8 cellular contexts compared by ENCODE assay signal in the genomic region with DNA sequence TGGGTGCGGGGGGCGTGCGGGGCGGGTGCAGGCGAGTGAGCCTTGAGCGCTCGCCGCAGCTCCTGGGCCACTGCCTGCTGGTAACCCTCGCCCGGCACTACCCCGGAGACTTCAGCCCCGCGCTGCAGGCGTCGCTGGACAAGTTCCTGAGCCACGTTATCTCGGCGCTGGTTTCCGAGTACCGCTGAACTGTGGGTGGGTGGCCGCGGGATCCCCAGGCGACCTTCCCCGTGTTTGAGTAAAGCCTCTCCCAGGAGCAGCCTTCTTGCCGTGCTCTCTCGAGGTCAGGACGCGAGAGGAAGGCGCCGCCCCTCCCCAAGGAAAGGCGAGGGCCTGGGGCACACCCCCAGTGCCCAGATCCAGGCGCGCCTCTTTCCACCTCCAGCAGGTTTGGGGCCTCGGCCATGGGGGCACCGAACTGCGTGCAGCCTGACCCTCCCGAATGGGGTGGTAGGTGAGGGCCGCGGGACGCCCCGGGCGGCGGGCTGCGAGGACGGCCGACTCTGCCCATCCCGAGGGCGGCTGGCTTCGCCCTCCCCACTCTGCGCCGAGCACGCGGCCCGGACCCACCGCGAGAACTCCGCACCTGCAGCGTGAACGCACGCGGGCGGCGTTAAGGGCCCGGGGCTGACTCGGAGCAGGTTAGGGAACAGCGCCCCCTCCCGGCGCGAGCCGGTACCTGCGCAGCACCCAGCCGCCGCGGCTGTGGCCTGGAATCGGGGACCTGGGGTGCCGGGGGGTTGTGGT. TPM values are rescaled to one million over a fixed set of nuclear protein-coding genes. Genes with fewer than 3 reads are reported as not detected.
A peak's percentile ranks its signal among the peaks of the same experiment; 100 is the strongest.
DNase-seq lines count a peak whose midpoint lies in the region; ATAC-seq and TF ChIP-seq lines count a peak whose summit lies in the region.

No MANE protein-coding gene starts in this region.

- intact Hi-C loops in PC-9 (cut with micrococcal nuclease; ENCODE audit: unreplicated experiment) (loop anchor here (1.0 kb wide), 1 partner anchor 74 kb away; no protein-coding TSS in a partner anchor), esophagus squamous epithelium (cut with DNase I) (no loop called here)

- H3K36me3 Mint-ChIP-seq in activated T-cell treated with anti-CD3 and anti-CD28 coated beads, Interleukin-2, amount 50 U/mL, for 4 hours (ENCODE audit: insufficient read depth) = no peaks in the 10 kb centered on the region
- H3K36me3 Mint-ChIP-seq in naive thymus-derived CD8-positive, alpha-beta T cell = peaks cover 0 to 7% (median 0%) of the 10 kb centered on the region in 3 donors
- peaks cover 11% of the 10 kb centered on the region for H3K36me3 Mint-ChIP-seq in stimulated activated memory B cell treated with anti-CD40 and anti-IgM and Interleukin-4, amounts not matched to agents 10 μg/mL and 1 μg/mL and 100 μg/mL, for 72 hours

- peak overlapping the region; percentile 48; the same call in 1 of the 2 replicates for H3K9ac ChIP-seq in HUES64 (ENCODE audit: low read depth, low read length)

- H3K27ac ChIP-seq in HUES64 (ENCODE audit: low read depth, low read length) (no peak overlapping the region), PC-9 (no peak overlapping the region), esophagus squamous epithelium (no peak overlapping the region)

- no peaks in the 10 kb centered on the region for H3K79me2 ChIP-seq in PC-9 (ENCODE audit: low read depth)

- H3K4me1 ChIP-seq in HUES64 (ENCODE audit: insufficient read depth, low read length) (no peaks in the 10 kb centered on the region), PC-9 (replicated peaks; ENCODE audit: insufficient read depth) (no peaks in the 10 kb centered on the region), esophagus squamous epithelium (peaks cover 13 to 31% (median 16%) of the 10 kb centered on the region in 3 donors)

- peaks cover 27% of the 10 kb centered on the region for H3K27me3 Mint-ChIP-seq in activated T-cell treated with anti-CD3 and anti-CD28 coated beads, Interleukin-2, amount 50 U/mL, for 4 hours (ENCODE audit: low read depth)
- peaks cover 5 to 19% (median 10%) of the 10 kb centered on the region in 5 donors for H3K27me3 Mint-ChIP-seq in naive thymus-derived CD8-positive, alpha-beta T cell
- peaks cover 18% of the 10 kb centered on the region for H3K27me3 Mint-ChIP-seq in stimulated activated memory B cell treated with anti-CD40 and anti-IgM and Interleukin-4, amounts not matched to agents 10 μg/mL and 1 μg/mL and 100 μg/mL, for 72 hours

- TF ChIP-seq CTCF in PC-9 (conservative IDR thresholded peaks at IDR 0.05) (peak; percentile 93), esophagus squamous epithelium (IDR thresholded peaks at IDR 0.05) (peak; percentile 93 to 99 (median 97))

- DNase-seq in ELF-1 (ENCODE audit: low read depth, low spot score) (peak; percentile 90), PC-9 (peak in 1 of 2 experiments; percentile 85), esophagus squamous epithelium (lab: John Stamatoyannopoulos, UW) (no peak)
- peak; percentile 84 for DNase-seq in activated T-cell treated with anti-CD3 and anti-CD28 coated beads, Interleukin-2, amount 50 U/mL, for 4 hours
- DNase-seq in naive thymus-derived CD8-positive, alpha-beta T cell = peak; percentile 72 to 91 (median 87)

- H3K36me3 ChIP-seq in HUES64 (ENCODE audit: insufficient read depth, low read length) = peaks cover 10% of the 10 kb centered on the region; the same call in 1 of the 2 replicates
- H3K36me3 ChIP-seq in PC-9 (ENCODE audit: low read depth) = no peaks in the 10 kb centered on the region
- no peaks in the 10 kb centered on the region for H3K36me3 ChIP-seq in esophagus squamous epithelium

- H3K4me1 Mint-ChIP-seq in activated T-cell treated with anti-CD3 and anti-CD28 coated beads, Interleukin-2, amount 50 U/mL, for 4 hours (ENCODE audit: low read depth) = peaks cover 2% of the 10 kb centered on the region
- H3K4me1 Mint-ChIP-seq in naive thymus-derived CD8-positive, alpha-beta T cell = peaks cover 0 to 10% (median 3%) of the 10 kb centered on the region in 4 donors
- no peaks in the 10 kb centered on the region for H3K4me1 Mint-ChIP-seq in stimulated activated memory B cell treated with anti-CD40 and anti-IgM and Interleukin-4, amounts not matched to agents 10 μg/mL and 1 μg/mL and 100 μg/mL, for 72 hours

- H3K4me3 ChIP-seq in HUES64 (ENCODE audit: low read length) (peak overlapping the region; percentile 40), PC-9 (no peak overlapping the region), esophagus squamous epithelium (peak overlapping the region; percentile 4 to 61 (median 24))

- ATAC-seq in activated T-cell treated with anti-CD3 and anti-CD28 coated beads, Interleukin-2, amount 50 U/mL, for 4 hours = peak; percentile 79 to 83
- peak; percentile 82 to 87 for ATAC-seq in naive thymus-derived CD8-positive, alpha-beta T cell
- ATAC-seq in stimulated activated memory B cell treated with anti-CD40 and anti-IgM and Interleukin-4, amounts not matched to agents 10 μg/mL and 1 μg/mL and 100 μg/mL, for 72 hours = peak; percentile 84
- ATAC-seq in HG03457 (IDR thresholded peaks at IDR 0.05; ENCODE audit: unreplicated experiment) = no peak

- H3K9me3 ChIP-seq in HUES64 (ENCODE audit: insufficient read depth, low read depth, low read length) (no peaks in the 10 kb centered on the region), PC-9 (ENCODE audit: insufficient read depth, low read depth) (no peaks in the 10 kb centered on the region), esophagus squamous epithelium (no peaks in the 10 kb centered on the region)

- H2AFZ ChIP-seq in PC-9 = no peak overlapping the region

- CTCF ChIA-PET in PC-9 (lab: Charles Lee) = no interaction called here

- peaks cover 21% of the 10 kb centered on the region; the same call in 1 of the 2 replicates for H3F3A ChIP-seq in PC-9 (ENCODE audit: insufficient read depth, low read depth)

- H3K9me2 ChIP-seq in PC-9 (ENCODE audit: insufficient read depth) = no peaks in the 10 kb centered on the region

- peak overlapping the region; percentile 63 for H3K4me2 ChIP-seq in PC-9

- 4% methylated on average over 76 of the region's 76 CpGs for WGBS in HUES64
- no CpG with 5 or more reads among the region's 76 CpGs for WGBS in esophagus squamous epithelium, 2 donors

- POLR2A ChIA-PET in PC-9 (lab: Charles Lee; ENCODE audit: unreplicated experiment) = no interaction called here
- POLR2A ChIA-PET in naive thymus-derived CD8-positive, alpha-beta T cell (lab: Charles Lee) = interaction anchor here (0.5 to 1.6 kb wide), 5 partner anchors 13 to 173 kb away, joined by 3 to 6 read pairs (median 4); a partner anchor contains a TSS

- H4K20me1 ChIP-seq in PC-9 (ENCODE audit: insufficient read depth) = peaks cover 3% of the 10 kb centered on the region; the same call in 1 of the 2 replicates

- H3K27me3 ChIP-seq in HUES64 (ENCODE audit: insufficient read depth, low read length) (peaks cover 47% of the 10 kb centered on the region), PC-9 (ENCODE audit: insufficient read depth, low read depth) (0 out of 2 replicates have a peak, but pooled peaks cover 4% of the 10 kb centered on the region), esophagus squamous epithelium (peaks cover 5 to 50% (median 31%) of the 10 kb centered on the region in 4 donors)

- H3K4me3 Mint-ChIP-seq in activated T-cell treated with anti-CD3 and anti-CD28 coated beads, Interleukin-2, amount 50 U/mL, for 4 hours = no peak overlapping the region
- H3K4me3 Mint-ChIP-seq in naive thymus-derived CD8-positive, alpha-beta T cell = peak overlapping the region; percentile 33 to 61 (median 51)
- H3K4me3 Mint-ChIP-seq in stimulated activated memory B cell treated with anti-CD40 and anti-IgM and Interleukin-4, amounts not matched to agents 10 μg/mL and 1 μg/mL and 100 μg/mL, for 72 hours = no peak overlapping the region

- BruUV-seq in PC-9 (replicated peaks; lab: Mats Ljungman, UMichigan) = no TSS peak

- no peaks in the 10 kb centered on the region for H3K9me3 Mint-ChIP-seq in activated T-cell treated with anti-CD3 and anti-CD28 coated beads, Interleukin-2, amount 50 U/mL, for 4 hours
- H3K9me3 Mint-ChIP-seq in naive thymus-derived CD8-positive, alpha-beta T cell = no peaks in the 10 kb centered on the region
- no peaks in the 10 kb centered on the region for H3K9me3 Mint-ChIP-seq in stimulated activated memory B cell treated with anti-CD40 and anti-IgM and Interleukin-4, amounts not matched to agents 10 μg/mL and 1 μg/mL and 100 μg/mL, for 72 hours

- no peak for TF ChIP-seq POLR2A in esophagus squamous epithelium (IDR thresholded peaks at IDR 0.05)

- peak overlapping the region in 1 of 10 donors; percentile 75 for H3K27ac Mint-ChIP-seq in naive thymus-derived CD8-positive, alpha-beta T cell
- H3K27ac Mint-ChIP-seq in stimulated activated memory B cell treated with anti-CD40 and anti-IgM and Interleukin-4, amounts not matched to agents 10 μg/mL and 1 μg/mL and 100 μg/mL, for 72 hours = no peak overlapping the region

RNA-seq across cellular contexts. Expression of a gene that starts 0.8 kb away (rescaled TPM):
- polyA plus RNA-seq in HUES64 (2013, experiment 1 of 2) = 0.45 TPM
- polyA plus RNA-seq in HUES64 (2013, experiment 2 of 2) = 0.95 TPM
- total RNA-seq in PC-9 (2021) (not detected in 2 replicates), esophagus squamous epithelium (not detected)
- total RNA-seq in activated T-cell treated with anti-CD3 and anti-CD28 coated beads, Interleukin-2, amount 50 U/mL, for 4 hours = 1 to 10 TPM in 1 of 3 donors, under 1 TPM in 2; 0.43 to 1.6 (median 0.48) TPM
- total RNA-seq in naive thymus-derived CD8-positive, alpha-beta T cell = not detected
- polyA plus RNA-seq in naive thymus-derived CD8-positive, alpha-beta T cell = under 1 TPM in 1 of 3 donors, not detected in 2; 0.71 TPM

RNA-seq across cellular contexts. Expression of a gene that starts 4.6 kb away (rescaled TPM):
- polyA plus RNA-seq in HUES64 (2013, experiment 1 of 2) = 0.85 TPM
- not detected for polyA plus RNA-seq in HUES64 (2013, experiment 2 of 2)
- not detected in 2 replicates for total RNA-seq in PC-9 (2021)
- 1 to 10 TPM; 1.8 to 2.3 (median 2.3) TPM for total RNA-seq in activated T-cell treated with anti-CD3 and anti-CD28 coated beads, Interleukin-2, amount 50 U/mL, for 4 hours
- 10 to 100 TPM in 1 of 4 donors, 1 to 10 TPM in 1, not detected in 2; 1.0 to 12.9 TPM for total RNA-seq in esophagus squamous epithelium
- not detected for total RNA-seq in naive thymus-derived CD8-positive, alpha-beta T cell
- polyA plus RNA-seq in naive thymus-derived CD8-positive, alpha-beta T cell = 1 to 10 TPM in 1 of 3 donors, not detected in 2; 1.7 TPM

RNA-seq across cellular contexts. Expression of a gene that starts 8.4 kb away (rescaled TPM):
- polyA plus RNA-seq in HUES64 (2013, experiment 1 of 2) = not detected
- polyA plus RNA-seq in HUES64 (2013, experiment 2 of 2) = 1.3 TPM
- total RNA-seq in PC-9 (2021) (not detected in 2 replicates), esophagus squamous epithelium (1 to 10 TPM in 2 of 4 donors, not detected in 2; 4.7 to 5.0 TPM)
- not detected for total RNA-seq in activated T-cell treated with anti-CD3 and anti-CD28 coated beads, Interleukin-2, amount 50 U/mL, for 4 hours
- total RNA-seq in naive thymus-derived CD8-positive, alpha-beta T cell = not detected
- 1 to 10 TPM in 1 of 3 donors, under 1 TPM in 1, not detected in 1; 0.89 to 8.6 TPM for polyA plus RNA-seq in naive thymus-derived CD8-positive, alpha-beta T cell

RNA-seq across cellular contexts. Expression of a gene that starts 15.3 kb away (rescaled TPM):
- not detected for polyA plus RNA-seq in HUES64 (2013, experiment 1 of 2)
- polyA plus RNA-seq in HUES64 (2013, experiment 2 of 2) = not detected
- total RNA-seq in PC-9 (2021) (not detected in 2 replicates), esophagus squamous epithelium (not detected)
- total RNA-seq in activated T-cell treated with anti-CD3 and anti-CD28 coated beads, Interleukin-2, amount 50 U/mL, for 4 hours = not detected
- not detected for total RNA-seq in naive thymus-derived CD8-positive, alpha-beta T cell
- not detected for polyA plus RNA-seq in naive thymus-derived CD8-positive, alpha-beta T cell

RNA-seq across cellular contexts. Expression of a gene that starts 28.6 kb away (rescaled TPM):
- not detected for polyA plus RNA-seq in HUES64 (2013, experiment 1 of 2)
- not detected for polyA plus RNA-seq in HUES64 (2013, experiment 2 of 2)
- not detected in 2 replicates for total RNA-seq in PC-9 (2021)
- total RNA-seq in activated T-cell treated with anti-CD3 and anti-CD28 coated beads, Interleukin-2, amount 50 U/mL, for 4 hours = under 1 TPM; 0.38 to 0.45 (median 0.43) TPM
- total RNA-seq in esophagus squamous epithelium = not detected
- not detected for total RNA-seq in naive thymus-derived CD8-positive, alpha-beta T cell
- polyA plus RNA-seq in naive thymus-derived CD8-positive, alpha-beta T cell = not detected

Comparison
In these comparisons a context has a peak if more than half of its experiments do, and no peak if none do; other contexts are left out.
1. H3K4me3 Mint-ChIP-seq: peak in naive thymus-derived CD8-positive, alpha-beta T cell (10 of 10); none in activated T-cell treated with anti-CD3 and anti-CD28 coated beads, Interleukin-2, amount 50 U/mL, for 4 hours (single experiment) and stimulated activated memory B cell treated with anti-CD40 and anti-IgM and Interleukin-4, amounts not matched to agents 10 μg/mL and 1 μg/mL and 100 μg/mL, for 72 hours (single experiment).